Comparison of ENCODE assay signal across 20 cellular contexts in genomic region chr13:88031980-88032562, GRCh38.
DNase-seq lines count a peak whose midpoint lies in the region; ATAC-seq and TF ChIP-seq lines count a peak whose summit lies in the region.
"Had no signal": no experiment of that assay in that cellular context is flagged by ENCODE, and none has a peak within 500 bp of the region (broad histone marks: within the 10 kb centered on the region; RNA-seq: fewer than 3 reads in every experiment).

No MANE protein-coding gene starts in this region.

- H2BK12ac ChIP-seq in neuronal stem cell (ENCODE audit: low read length) = no peak overlapping the region

- H3F3A ChIP-seq in GM23248 (ENCODE audit: insufficient read depth) (no peaks in the 10 kb centered on the region), PC-3 (ENCODE audit: low read length, unreplicated experiment) (no peaks in the 10 kb centered on the region)

- H2BK5ac ChIP-seq in neuronal stem cell (ENCODE audit: low read length) = no peak overlapping the region

- in situ Hi-C loops in GM23248 (cut with MboI) = no loop called here

- H3K9me2 ChIP-seq in GM23248 (ENCODE audit: insufficient read depth) = no peaks in the 10 kb centered on the region
- H3K9me2 ChIP-seq in PC-3 (replicated peaks; ENCODE audit: low read length) = no peaks in the 10 kb centered on the region

- no TSS peak for BruUV-seq in PC-3 (replicated peaks; lab: Mats Ljungman, UMichigan)

- H3K9ac ChIP-seq in GM23248 = no peak overlapping the region
- no peak overlapping the region for H3K9ac ChIP-seq in PC-3 (ENCODE audit: low read length)
- no peak overlapping the region for H3K9ac ChIP-seq in neuronal stem cell (ENCODE audit: low read depth, low read length, poor library complexity)

- intact Hi-C loops in PC-3 (cut with micrococcal nuclease) = no loop called here

- no peak overlapping the region for H2AFZ ChIP-seq in GM23248
- H2AFZ ChIP-seq in PC-3 (ENCODE audit: low read length) = no peak overlapping the region
- H2AFZ ChIP-seq in neuronal stem cell (ENCODE audit: low read length) = no peak overlapping the region

- TF ChIP-seq CTCF in PC-3 (conservative IDR thresholded peaks at IDR 0.05; ENCODE audit: low read depth, low read length) = no peak
- no peak for TF ChIP-seq CTCF in epithelial cell of proximal tubule (conservative IDR thresholded peaks at IDR 0.05; ENCODE audit: low read depth, low read length)

- H2BK120ac ChIP-seq in neuronal stem cell (ENCODE audit: low read depth, low read length) = no peak overlapping the region

- CTCF ChIA-PET in PC-3 (lab: Charles Lee) = interaction anchor here (0.7 kb wide), 1 partner anchor 1279 kb away, joined by 4 read pairs; no protein-coding TSS in a partner anchor

- no peaks in the 10 kb centered on the region for H3K79me2 ChIP-seq in GM23248 (ENCODE audit: insufficient read depth)
- no peaks in the 10 kb centered on the region for H3K79me2 ChIP-seq in PC-3 (ENCODE audit: low read length)

- no peak overlapping the region for H2BK15ac ChIP-seq in neuronal stem cell (ENCODE audit: low read length)

- ATAC-seq in PC-3 = no peak; the same call in 1 of the 2 replicates
- no peak for ATAC-seq in HG03565 (IDR thresholded peaks at IDR 0.05; ENCODE audit: unreplicated experiment)
- ATAC-seq: pancreas had no signal

- no peak overlapping the region for H3K18ac ChIP-seq in neuronal stem cell (ENCODE audit: low read length)

- POLR2A ChIA-PET in PC-3 (lab: Charles Lee; ENCODE audit: unreplicated experiment) = no interaction called here

- no peaks in the 10 kb centered on the region for H3K79me1 ChIP-seq in neuronal stem cell (ENCODE audit: low read depth, low read length)

- H4K8ac ChIP-seq in neuronal stem cell (ENCODE audit: low read depth, low read length) = no peak overlapping the region

- H3K4me3 ChIP-seq in GM23248 (no peak overlapping the region), PC-3 (ENCODE audit: low read length) (no peak overlapping the region), epithelial cell of proximal tubule (ENCODE audit: low read depth, low read length) (no peak overlapping the region), neuronal stem cell (ENCODE audit: low read length in 2 of 2) (no peak overlapping the region)
- H3K4me3 ChIP-seq: pancreas, uterus had no signal

- no peak overlapping the region for H4K91ac ChIP-seq in neuronal stem cell (ENCODE audit: low read depth, low read length, poor library complexity)

- no peaks in the 10 kb centered on the region for H3K36me3 ChIP-seq in GM23248 (ENCODE audit: low read depth)
- no peaks in the 10 kb centered on the region for H3K36me3 ChIP-seq in PC-3 (ENCODE audit: low read depth, low read length)
- no peaks in the 10 kb centered on the region for H3K36me3 ChIP-seq in neuronal stem cell (replicated peaks in 1 of 2; ENCODE audit: control insufficient read depth in 2 of 2, insufficient read depth in 2 of 2, low read length in 2 of 2)
- H3K36me3 ChIP-seq: pancreas, uterus had no signal

- H3K23ac ChIP-seq in neuronal stem cell (ENCODE audit: low read depth, low read length, poor library complexity) = no peak overlapping the region

- H3K4ac ChIP-seq in neuronal stem cell (ENCODE audit: low read length) = no peak overlapping the region

- H3K4me1 ChIP-seq in GM23248 (ENCODE audit: insufficient read depth) (no peaks in the 10 kb centered on the region), PC-3 (ENCODE audit: insufficient read depth, low read length) (no peaks in the 10 kb centered on the region), neuronal stem cell (ENCODE audit: control insufficient read depth in 2 of 2, insufficient read depth in 1 of 2, low read depth in 1 of 2, low read length in 2 of 2) (no peaks in the 10 kb centered on the region)
- H3K4me1 ChIP-seq: pancreas, uterus had no signal

- DNase-seq in GM23248 (peak; percentile 47), PC-3 (peak; percentile 45), epithelial cell of proximal tubule (ENCODE audit: low read depth) (peak; percentile 59), renal cortical epithelial cell (ENCODE audit: low read depth) (peak; percentile 92), NK-92 (lab: John Stamatoyannopoulos, UW; ENCODE audit: unreplicated experiment) (no peak), neuronal stem cell (ENCODE audit: low spot score) (no peak), GM19238 (ENCODE audit: insufficient read length, low spot score) (no peak)
- DNase-seq: activated naive CD4-positive, alpha-beta T cell; activated T-cell treated with anti-CD3 and anti-CD28 coated beads for 4 hours; Calu3; cortex of kidney; naive B cell; NCI-H1930; NCI-H510A; pancreas; SHP77; stimulated activated CD4-positive, alpha-beta T cell treated with anti-CD3 and anti-CD28 coated beads, Interleukin-4, amount 100 ng/mL, for 24 hours; T-helper 1 cell; uterus had no signal

- H3K4me2 ChIP-seq in GM23248 (ENCODE audit: unreplicated experiment) = no peak overlapping the region
- H3K4me2 ChIP-seq in PC-3 (ENCODE audit: low read length) = no peak overlapping the region
- no peak overlapping the region for H3K4me2 ChIP-seq in neuronal stem cell (ENCODE audit: insufficient read depth, low read length, poor library complexity, severe bottlenecking)

- H3K27me3 ChIP-seq in GM23248 (replicated peaks; ENCODE audit: insufficient read depth) = no peaks in the 10 kb centered on the region
- H3K27me3 ChIP-seq in PC-3 (ENCODE audit: low read length) = no peaks in the 10 kb centered on the region
- H3K27me3 ChIP-seq in neuronal stem cell (ENCODE audit: control insufficient read depth in 3 of 3, insufficient read depth in 3 of 3, low read depth in 1 of 3, low read length in 3 of 3) = no peaks in the 10 kb centered on the region
- H3K27me3 ChIP-seq: pancreas, uterus had no signal

- H3K27ac ChIP-seq in GM23248 (no peak overlapping the region), PC-3 (ENCODE audit: low read length) (no peak overlapping the region), neuronal stem cell (replicated peaks; ENCODE audit: low read length) (no peak overlapping the region)
- H3K27ac ChIP-seq: pancreas, uterus had no signal

- no peak overlapping the region for H2AK5ac ChIP-seq in neuronal stem cell (ENCODE audit: low read depth, low read length)

- no peaks in the 10 kb centered on the region for H3K9me3 ChIP-seq in GM23248 (ENCODE audit: low read depth)
- H3K9me3 ChIP-seq in PC-3 (ENCODE audit: low read length) = no peaks in the 10 kb centered on the region
- H3K9me3 ChIP-seq in neuronal stem cell (replicated peaks in 1 of 2; ENCODE audit: control insufficient read depth in 2 of 2, insufficient read depth in 1 of 2, low read depth in 1 of 2, low read length in 2 of 2) = no peaks in the 10 kb centered on the region
- H3K9me3 ChIP-seq: pancreas, uterus had no signal

- H4K20me1 ChIP-seq in GM23248 (ENCODE audit: insufficient read depth) = no peaks in the 10 kb centered on the region
- no peaks in the 10 kb centered on the region for H4K20me1 ChIP-seq in PC-3 (ENCODE audit: low read length)

- H3K14ac ChIP-seq in neuronal stem cell (ENCODE audit: low read length) = no peak overlapping the region

Comparison
In these comparisons a context has a peak if more than half of its experiments do, and no peak if none do; other contexts are left out.
1. DNase-seq: peak in GM23248 (single experiment), PC-3 (single experiment), epithelial cell of proximal tubule (single experiment) and renal cortical epithelial cell (single experiment); none in NK-92 (single experiment), neuronal stem cell (single experiment) and GM19238 (single experiment).